ENCODE assay signal across 16 cellular contexts in genomic region chr16:15654591-15654990, GRCh38. TPM values are rescaled to one million over a fixed set of nuclear protein-coding genes. Genes with fewer than 3 reads are reported as not detected.
A peak's percentile ranks its signal among the peaks of the same experiment; 100 is the strongest.
DNase-seq lines count a peak whose midpoint lies in the region; ATAC-seq, FAIRE-seq and TF ChIP-seq lines count a peak whose summit lies in the region.
"Had no signal": no experiment of that assay in that cellular context is flagged by ENCODE, and none has a peak within 500 bp of the region (broad histone marks: within the 10 kb centered on the region; RNA-seq: fewer than 3 reads in every experiment).

No MANE protein-coding gene starts in this region.

- H3K27me3 Mint-ChIP-seq in activated CD8-positive, alpha-beta T cell treated with anti-CD3 and anti-CD28 coated beads for 36 hours, result no peaks in the 10 kb centered on the region
- no peaks in the 10 kb centered on the region for H3K27me3 Mint-ChIP-seq in activated CD8-positive, alpha-beta T cell treated with anti-CD3 and anti-CD28 coated beads, Interleukin-2, amount 10 ng/mL, durations not matched to agents 7 days and 5 days (ENCODE audit: low read depth)
- no peaks in the 10 kb centered on the region for H3K27me3 Mint-ChIP-seq in effector memory CD8-positive, alpha-beta T cell
- H3K27me3 Mint-ChIP-seq in endodermal cell (ENCODE audit: insufficient read depth), result no peaks in the 10 kb centered on the region
- H3K27me3 Mint-ChIP-seq: CD4-positive, CD25-positive, alpha-beta regulatory T cell had no signal

- H3K9ac ChIP-seq in Loucy (ENCODE audit: low read depth, low read length, poor library complexity, severe bottlenecking) (no peak overlapping the region), K562 (ENCODE audit: insufficient read depth in 1 of 2, low read depth in 2 of 2, low read length in 2 of 2) (no peak overlapping the region), endodermal cell (ENCODE audit: extremely low read depth, low read length, poor library complexity, severe bottlenecking) (no peak overlapping the region)
- H3K9ac ChIP-seq: BLaER1 had no signal

- DNase-seq in activated CD8-positive, alpha-beta T cell treated with anti-CD3 and anti-CD28 coated beads for 36 hours, result no peak
- DNase-seq in activated CD8-positive, alpha-beta T cell treated with anti-CD3 and anti-CD28 coated beads, Interleukin-2, amount 10 ng/mL, durations not matched to agents 7 days and 5 days, result no peak
- no peak for DNase-seq in K562 (ENCODE audit: extremely low read depth in 1 of 4, low spot score in 3 of 4)
- no peak for DNase-seq in substantia nigra (lab: John Stamatoyannopoulos, UW)
- no peak for DNase-seq in GM10266 (ENCODE audit: extremely low spot score)
- DNase-seq in effector memory CD8-positive, alpha-beta T cell, result no peak
- DNase-seq in endodermal cell, result no peak
- DNase-seq: AML-193; CD4-positive, CD25-positive, alpha-beta regulatory T cell; DMS79; H7 had no signal

- H3K36me3 ChIP-seq in Loucy (ENCODE audit: insufficient read depth, low read length) (no peaks in the 10 kb centered on the region), K562 (ENCODE audit: control insufficient read depth, insufficient read depth, low read length) (peaks cover 24% of the 10 kb centered on the region; the same call in 2 of the 3 replicates), endodermal cell (ENCODE audit: control insufficient read depth, insufficient read depth, low read length) (peaks cover 7% of the 10 kb centered on the region)

- H3K4me1 ChIP-seq in Loucy (ENCODE audit: insufficient read depth, low read length, poor library complexity, severe bottlenecking) (peaks cover 13% of the 10 kb centered on the region), K562 (replicated peaks in 1 of 2; ENCODE audit: control insufficient read depth in 2 of 2, insufficient read depth in 2 of 2, low read length in 2 of 2) (peaks cover 9 to 16% of the 10 kb centered on the region in 2 experiments; a peak in 3 of 5 replicates), endodermal cell (ENCODE audit: control insufficient read depth, insufficient read depth, low read length) (no peaks in the 10 kb centered on the region)

- TF ChIP-seq RAD21 in K562 (CRISPR knock-in tag; conservative IDR thresholded peaks at IDR 0.05 in 1 of 2, IDR thresholded peaks at IDR 0.05 in 1 of 2), result no peak

- H3K36me3 Mint-ChIP-seq in activated CD8-positive, alpha-beta T cell treated with anti-CD3 and anti-CD28 coated beads for 36 hours (ENCODE audit: low read depth), result peaks cover 43% of the 10 kb centered on the region
- peaks cover 65% of the 10 kb centered on the region for H3K36me3 Mint-ChIP-seq in activated CD8-positive, alpha-beta T cell treated with anti-CD3 and anti-CD28 coated beads, Interleukin-2, amount 10 ng/mL, durations not matched to agents 7 days and 5 days (ENCODE audit: low read depth)
- peaks cover 42% of the 10 kb centered on the region for H3K36me3 Mint-ChIP-seq in effector memory CD8-positive, alpha-beta T cell (ENCODE audit: insufficient read depth)
- peaks cover 8% of the 10 kb centered on the region for H3K36me3 Mint-ChIP-seq in endodermal cell (ENCODE audit: low read depth)

- H4K20me1 ChIP-seq in Loucy (ENCODE audit: insufficient read depth, low read length, poor library complexity, severe bottlenecking), result peaks cover 9% of the 10 kb centered on the region
- peaks cover 9% of the 10 kb centered on the region for H4K20me1 ChIP-seq in K562 (replicated peaks; ENCODE audit: control insufficient read depth, insufficient read depth, low read length)

- H3K79me2 ChIP-seq in Loucy (ENCODE audit: insufficient read depth, low read length), result peaks cover 81% of the 10 kb centered on the region
- peaks cover 79% of the 10 kb centered on the region for H3K79me2 ChIP-seq in K562 (ENCODE audit: control insufficient read depth, insufficient read depth, low read length)

- peak overlapping the region; percentile 64 for H3K4me2 ChIP-seq in Loucy (ENCODE audit: low read depth, low read length, poor library complexity, severe bottlenecking)
- H3K4me2 ChIP-seq in K562 (ENCODE audit: insufficient read depth, low read length), result no peak overlapping the region
- H3K4me2 ChIP-seq: BLaER1, GM23338 had no signal

- H2AFZ ChIP-seq in Loucy (ENCODE audit: low read length) (no peak overlapping the region), K562 (ENCODE audit: low read depth, low read length) (no peak overlapping the region)
- H2AFZ ChIP-seq: GM23338 had no signal

- WGBS in K562 (ENCODE audit: insufficient coverage, low coverage, missing lambda C conversion rate), result 88% methylated on average over 1 of the region's 2 CpGs
- 93% methylated on average over 2 of the region's 2 CpGs for WGBS in endodermal cell (ENCODE audit: insufficient coverage in 1 of 2, insufficient read length in 1 of 2), 2 experiments

- no peak for FAIRE-seq in K562 (lab: Jason Lieb, UNC)
- FAIRE-seq: GM12892 had no signal

- intact Hi-C loops in activated CD8-positive, alpha-beta T cell treated with anti-CD3 and anti-CD28 coated beads for 36 hours (cut with micrococcal nuclease), result no loop called here
- intact Hi-C loops in K562 (cut with micrococcal nuclease), result no loop called here

- POLR2A ChIA-PET in activated CD8-positive, alpha-beta T cell treated with anti-CD3 and anti-CD28 coated beads for 36 hours (lab: Charles Lee), result interaction anchor here (1.3 kb wide), 1 partner anchor 11 kb away, joined by 5 read pairs; no protein-coding TSS in a partner anchor
- POLR2A ChIA-PET in activated CD8-positive, alpha-beta T cell treated with anti-CD3 and anti-CD28 coated beads, Interleukin-2, amount 10 ng/mL, durations not matched to agents 7 days and 5 days (lab: Charles Lee), result interaction anchor here (0.8 to 1.1 kb wide), 2 partner anchors 11 to 12 kb away, joined by 3 read pairs; no protein-coding TSS in a partner anchor
- POLR2A ChIA-PET in K562 (lab: Yijun Ruan, JAX), result no interaction called here

- BruUV-seq in K562 (replicated peaks; lab: Mats Ljungman, UMichigan), result no TSS peak

- H3K27ac ChIP-seq in K562 (ENCODE audit: extremely low read depth, low read depth, low read length) (no peak overlapping the region), substantia nigra (ENCODE audit: low read depth, low read length, poor library complexity, severe bottlenecking) (peak overlapping the region; percentile 37), endodermal cell (ENCODE audit: low read depth, low read length) (no peak overlapping the region)
- H3K27ac ChIP-seq: 22Rv1, BLaER1 had no signal

- no peak for TF ChIP-seq EP300 in K562 (IDR thresholded peaks at IDR 0.05; ENCODE audit: low read length)

- no peaks in the 10 kb centered on the region for H3K9me3 Mint-ChIP-seq in activated CD8-positive, alpha-beta T cell treated with anti-CD3 and anti-CD28 coated beads for 36 hours
- H3K9me3 Mint-ChIP-seq in activated CD8-positive, alpha-beta T cell treated with anti-CD3 and anti-CD28 coated beads, Interleukin-2, amount 10 ng/mL, durations not matched to agents 7 days and 5 days (ENCODE audit: insufficient read depth), result no peaks in the 10 kb centered on the region
- H3K9me3 Mint-ChIP-seq in effector memory CD8-positive, alpha-beta T cell, result no peaks in the 10 kb centered on the region
- no peaks in the 10 kb centered on the region for H3K9me3 Mint-ChIP-seq in endodermal cell
- H3K9me3 Mint-ChIP-seq: GM23338 had no signal

- no peak overlapping the region for H3K4me3 Mint-ChIP-seq in activated CD8-positive, alpha-beta T cell treated with anti-CD3 and anti-CD28 coated beads for 36 hours
- no peak overlapping the region for H3K4me3 Mint-ChIP-seq in activated CD8-positive, alpha-beta T cell treated with anti-CD3 and anti-CD28 coated beads, Interleukin-2, amount 10 ng/mL, durations not matched to agents 7 days and 5 days
- no peak overlapping the region for H3K4me3 Mint-ChIP-seq in effector memory CD8-positive, alpha-beta T cell
- H3K4me3 Mint-ChIP-seq in endodermal cell, result no peak overlapping the region
- H3K4me3 Mint-ChIP-seq: GM23338 had no signal

- no peaks in the 10 kb centered on the region for H3K9me1 ChIP-seq in K562 (ENCODE audit: control insufficient read depth, insufficient read depth, low read length)

- H3K4me1 Mint-ChIP-seq in activated CD8-positive, alpha-beta T cell treated with anti-CD3 and anti-CD28 coated beads for 36 hours (ENCODE audit: low read depth), result peaks cover 42% of the 10 kb centered on the region
- peaks cover 54% of the 10 kb centered on the region for H3K4me1 Mint-ChIP-seq in activated CD8-positive, alpha-beta T cell treated with anti-CD3 and anti-CD28 coated beads, Interleukin-2, amount 10 ng/mL, durations not matched to agents 7 days and 5 days (ENCODE audit: low read depth)
- peaks cover 37 to 63% of the 10 kb centered on the region in 2 donors for H3K4me1 Mint-ChIP-seq in effector memory CD8-positive, alpha-beta T cell (ENCODE audit: low read depth in 2 of 2)
- H3K4me1 Mint-ChIP-seq in endodermal cell, result peaks cover 5% of the 10 kb centered on the region

- ATAC-seq in activated CD8-positive, alpha-beta T cell treated with anti-CD3 and anti-CD28 coated beads for 36 hours, result no peak
- ATAC-seq in activated CD8-positive, alpha-beta T cell treated with anti-CD3 and anti-CD28 coated beads, Interleukin-2, amount 10 ng/mL, durations not matched to agents 7 days and 5 days, result no peak
- no peak for ATAC-seq in K562
- no peak for ATAC-seq in effector memory CD8-positive, alpha-beta T cell (replicated peaks)
- ATAC-seq: GM23338 had no signal

- TF ChIP-seq POLR2A in K562 (conservative IDR thresholded peaks at IDR 0.05), result no peak

- no peaks in the 10 kb centered on the region for H3K9me2 ChIP-seq in Loucy (replicated peaks; ENCODE audit: low read depth, low read length)

- H3K27ac Mint-ChIP-seq in activated CD8-positive, alpha-beta T cell treated with anti-CD3 and anti-CD28 coated beads for 36 hours, result peak overlapping the region; percentile 8
- no peak overlapping the region for H3K27ac Mint-ChIP-seq in activated CD8-positive, alpha-beta T cell treated with anti-CD3 and anti-CD28 coated beads, Interleukin-2, amount 10 ng/mL, durations not matched to agents 7 days and 5 days
- H3K27ac Mint-ChIP-seq in effector memory CD8-positive, alpha-beta T cell, result no peak overlapping the region
- H3K27ac Mint-ChIP-seq in endodermal cell, result no peak overlapping the region
- H3K27ac Mint-ChIP-seq: GM23338 had no signal

- in situ Hi-C loops in K562 (cut with MboI), result no loop called here

- H3K9me3 ChIP-seq in Loucy (ENCODE audit: insufficient read depth, low read depth, low read length), result no peaks in the 10 kb centered on the region
- no peaks in the 10 kb centered on the region for H3K9me3 ChIP-seq in K562 (replicated peaks; ENCODE audit: control insufficient read depth, insufficient read depth, low read depth, low read length)
- H3K9me3 ChIP-seq in endodermal cell (ENCODE audit: control insufficient read depth, low read length), result no peaks in the 10 kb centered on the region
- H3K9me3 ChIP-seq: BLaER1 had no signal

- TF ChIP-seq CTCF in activated CD8-positive, alpha-beta T cell treated with anti-CD3 and anti-CD28 coated beads for 36 hours (IDR thresholded peaks at IDR 0.05), result no peak
- TF ChIP-seq CTCF in Loucy (conservative IDR thresholded peaks at IDR 0.05; ENCODE audit: low read length) (no peak), K562 (IDR thresholded peaks at IDR 0.05 in 2 of 3, conservative IDR thresholded peaks at IDR 0.05 in 1 of 3; ENCODE audit: insufficient read depth in 2 of 3, low read depth in 1 of 3, low read length in 3 of 3) (no peak), GM10266 (IDR thresholded peaks at IDR 0.05; ENCODE audit: control insufficient read depth, insufficient read depth, low read depth, missing control alignments) (no peak), endodermal cell (conservative IDR thresholded peaks at IDR 0.05) (no peak)

- H3K27me3 ChIP-seq in Loucy (ENCODE audit: insufficient read depth, low read length, poor library complexity, severe bottlenecking) (no peaks in the 10 kb centered on the region), K562 (ENCODE audit: control insufficient read depth in 2 of 2, insufficient read depth in 2 of 2, low read length in 2 of 2) (no peaks in the 10 kb centered on the region), endodermal cell (ENCODE audit: control insufficient read depth, insufficient read depth, low read length, poor library complexity, severe bottlenecking) (no peaks in the 10 kb centered on the region)
- H3K27me3 ChIP-seq: BLaER1 had no signal

- CTCF ChIA-PET in activated CD8-positive, alpha-beta T cell treated with anti-CD3 and anti-CD28 coated beads for 36 hours (lab: Charles Lee), result no interaction called here
- CTCF ChIA-PET in activated CD8-positive, alpha-beta T cell treated with anti-CD3 and anti-CD28 coated beads, Interleukin-2, amount 10 ng/mL, durations not matched to agents 7 days and 5 days (lab: Charles Lee), result interaction anchor here (0.7 kb wide), 1 partner anchor 141 kb away, joined by 3 read pairs; no protein-coding TSS in a partner anchor
- CTCF ChIA-PET in K562 (lab: Yijun Ruan, JAX; ENCODE audit: low intra/inter-chr PET ratio), result no interaction called here

- H3K4me3 ChIP-seq in Loucy (ENCODE audit: low read length, poor library complexity, severe bottlenecking) (no peak overlapping the region), K562 (no peak overlapping the region), endodermal cell (ENCODE audit: low read length) (no peak overlapping the region)
- H3K4me3 ChIP-seq: BLaER1, GM23338 had no signal

- no peaks in the 10 kb centered on the region for H3F3A ChIP-seq in Loucy (ENCODE audit: low read depth)

RNA-seq across cellular contexts. Expression of gene NDE1, which starts 4.5 kb away (rescaled TPM):
- 100 to 1,000 TPM in 1 of 2 experiments, 10 to 100 TPM in 1; 97.6 to 103 TPM for total RNA-seq in activated CD8-positive, alpha-beta T cell treated with anti-CD3 and anti-CD28 coated beads for 36 hours
- total RNA-seq in activated CD8-positive, alpha-beta T cell treated with anti-CD3 and anti-CD28 coated beads, Interleukin-2, amount 10 ng/mL, durations not matched to agents 7 days and 5 days, result 100 to 1,000 TPM; 140 to 141 TPM
- total RNA-seq in K562 (2011; cell fraction: chromatin; rRNA removed; ENCODE audit: low replicate concordance), result 97.1 and 106 TPM in 2 replicates
- total RNA-seq in K562 (2011; cell fraction: nucleolus; rRNA removed), result 52.9 and 59.7 TPM in 2 replicates
- 67.1 and 73.9 TPM in 2 replicates for total RNA-seq in K562 (2011; cell fraction: nucleoplasm; rRNA removed)
- total RNA-seq in K562 (2014; rRNA removed) (27.5 and 28.2 TPM in 2 replicates), K562 (2014; rRNA removed; fragmentation: Illumina TruSeq; extraction: Trizol) (34.7 and 43.9 TPM in 2 replicates), K562 (2015; rRNA removed; fragmentation: Illumina TruSeq; extraction: Trizol) (29.0 and 30.0 TPM in 2 replicates), K562 (2021) (48.2 and 59.9 TPM in 2 replicates), endodermal cell (10 to 100 TPM; 60.5 to 69.2 TPM)
- polyA plus RNA-seq in K562 (2011; rRNA removed) (21.7 and 24.8 TPM in 2 replicates), K562 (2014; fragmentation: Illumina TruSeq; extraction: Trizol) (39.2 and 40.4 TPM in 2 replicates), K562 (2014; fragmentation: Nextera tagmentation; extraction: Ambion mirVana) (1 to 10 TPM; 3.1 to 3.6 TPM), K562 (2014; rRNA removed) (31.0 and 32.2 TPM in 2 replicates)
- 24.6 and 27.8 TPM in 2 replicates for polyA plus RNA-seq in K562 (2011; cell fraction: cytosol; rRNA removed)
- 18.8 and 22.8 TPM in 2 replicates for polyA plus RNA-seq in K562 (2011; cell fraction: nucleus; rRNA removed)
- polyA plus RNA-seq in K562 (2012), result 30.4 and 37.2 TPM in 2 replicates
- polyA minus RNA-seq in K562 (2011; rRNA and poly(A)+ RNA removed), result 31.2 and 32.1 TPM in 2 replicates
- polyA minus RNA-seq in K562 (2011; cell fraction: cytosol; rRNA and poly(A)+ RNA removed), result 27.2 and 29.6 TPM in 2 replicates
- polyA minus RNA-seq in K562 (2011; cell fraction: nucleus; rRNA and poly(A)+ RNA removed), result 15.2 and 21.0 TPM in 2 replicates
- 75.0 TPM for polyA plus RNA-seq in endodermal cell (2013, experiment 1 of 2)
- 73.9 TPM for polyA plus RNA-seq in endodermal cell (2013, experiment 2 of 2)

RNA-seq across cellular contexts. Expression of gene MARF1, which starts 11.6 kb away (rescaled TPM):
- total RNA-seq in activated CD8-positive, alpha-beta T cell treated with anti-CD3 and anti-CD28 coated beads for 36 hours, result 10 to 100 TPM; 55.7 to 56.0 TPM
- total RNA-seq in activated CD8-positive, alpha-beta T cell treated with anti-CD3 and anti-CD28 coated beads, Interleukin-2, amount 10 ng/mL, durations not matched to agents 7 days and 5 days, result 10 to 100 TPM; 62.7 to 64.5 TPM
- 123 and 208 TPM in 2 replicates for total RNA-seq in K562 (2011; cell fraction: chromatin; rRNA removed; ENCODE audit: low replicate concordance)
- total RNA-seq in K562 (2011; cell fraction: nucleolus; rRNA removed), result 39.4 and 39.6 TPM in 2 replicates
- 73.5 and 85.4 TPM in 2 replicates for total RNA-seq in K562 (2011; cell fraction: nucleoplasm; rRNA removed)
- total RNA-seq in K562 (2014; rRNA removed) (8.8 and 11.7 TPM in 2 replicates), K562 (2014; rRNA removed; fragmentation: Illumina TruSeq; extraction: Trizol) (8.6 and 12.4 TPM in 2 replicates), K562 (2015; rRNA removed; fragmentation: Illumina TruSeq; extraction: Trizol) (8.8 and 9.1 TPM in 2 replicates), K562 (2021) (29.9 and 33.2 TPM in 2 replicates), endodermal cell (10 to 100 TPM; 39.3 to 39.6 TPM)
- polyA plus RNA-seq in K562 (2011; rRNA removed) (14.9 and 15.8 TPM in 2 replicates), K562 (2014; fragmentation: Illumina TruSeq; extraction: Trizol) (20.0 and 20.4 TPM in 2 replicates), K562 (2014; fragmentation: Nextera tagmentation; extraction: Ambion mirVana) (1 to 10 TPM; 4.7 to 5.3 TPM), K562 (2014; rRNA removed) (10.5 and 13.5 TPM in 2 replicates)
- 6.0 and 8.9 TPM in 2 replicates for polyA plus RNA-seq in K562 (2011; cell fraction: cytosol; rRNA removed)
- 55.8 and 66.2 TPM in 2 replicates for polyA plus RNA-seq in K562 (2011; cell fraction: nucleus; rRNA removed)
- polyA plus RNA-seq in K562 (2012), result 15.9 and 23.1 TPM in 2 replicates
- polyA minus RNA-seq in K562 (2011; rRNA and poly(A)+ RNA removed), result 27.3 and 31.8 TPM in 2 replicates
- polyA minus RNA-seq in K562 (2011; cell fraction: cytosol; rRNA and poly(A)+ RNA removed), result 12.8 and 15.4 TPM in 2 replicates
- 24.4 and 39.8 TPM in 2 replicates for polyA minus RNA-seq in K562 (2011; cell fraction: nucleus; rRNA and poly(A)+ RNA removed)
- polyA plus RNA-seq in endodermal cell (2013, experiment 1 of 2), result 29.8 TPM
- 25.0 TPM for polyA plus RNA-seq in endodermal cell (2013, experiment 2 of 2)
